In genomic region chr2:233059797-233060499, GRCh38 we compare ENCODE assay signal across 8 cellular contexts. TPM values are rescaled to one million over a fixed set of nuclear protein-coding genes. Genes with fewer than 3 reads are reported as not detected.
DNase-seq lines count a peak whose midpoint lies in the region; ATAC-seq and TF ChIP-seq lines count a peak whose summit lies in the region.

Gene INPP5D (plus strand): TSS chr2:233060342. CDS start chr2:233060479, 137 bp downstream.

- H3K4me1 Mint-ChIP-seq in T-cell: peaks cover 39 to 43% (median 43%) of the 10 kb centered on the region in 3 donors

- H3K36me3 ChIP-seq in stomach: no peaks in the 10 kb centered on the region

- DNase-seq in T-cell: peak; percentile 56 to 83 (median 74)
- DNase-seq in activated naive CD8-positive, alpha-beta T cell treated with anti-CD3 and anti-CD28 coated beads, Interleukin-2, amount 50 U/mL, for 16 hours (ENCODE audit: low read depth, low spot score): peak; percentile 47
- DNase-seq in stomach: peak; percentile 54
- no peak for DNase-seq in NCI-H526 treated with DMSO at 0.1 percent for 48 hours (lab: John Stamatoyannopoulos, UW)
- DNase-seq in cerebellar nuclear complex (lab: John Stamatoyannopoulos, UW): no peak

- ATAC-seq in GM18858 (IDR thresholded peaks at IDR 0.05; ENCODE audit: unreplicated experiment): peak; percentile 33
- ATAC-seq in HG03045 (IDR thresholded peaks at IDR 0.05; ENCODE audit: unreplicated experiment): peak; percentile 36
- peak; percentile 81 to 87 (median 82) for ATAC-seq in T-cell (replicated peaks in 1 of 4)

- POLR2A ChIA-PET in T-cell (lab: Charles Lee): interaction anchor here in 1 of 2 donors (0.5 to 1.4 kb wide), 6 partner anchors 22 to 217 kb away, joined by 3 to 10 read pairs (median 4); no protein-coding TSS in a partner anchor

- intact Hi-C loops in stomach (cut with DNase I; ENCODE audit: low total_unique reads): no loop called here

- no peaks in the 10 kb centered on the region for H3K9me3 Mint-ChIP-seq in T-cell

- H3K4me3 ChIP-seq in mononuclear cell (ENCODE audit: low read length): peak within 1 kb of the TSS; percentile 97
- peak within 1 kb of the TSS; percentile 37 to 52 (median 51) for H3K4me3 ChIP-seq in stomach

- H3K27me3 Mint-ChIP-seq in T-cell: no peaks in the 10 kb centered on the region

- H3K9me3 ChIP-seq in mononuclear cell (ENCODE audit: low read depth, low read length) (no peaks in the 10 kb centered on the region), stomach (no peaks in the 10 kb centered on the region)

- H3K27ac ChIP-seq in stomach: peak within 1 kb of the TSS; percentile 71 to 86 (median 78)

- peaks cover 47% of the 10 kb centered on the region for H3K4me1 ChIP-seq in mononuclear cell (ENCODE audit: insufficient read depth, low read length)
- H3K4me1 ChIP-seq in stomach: peaks cover 0 to 54% (median 44%) of the 10 kb centered on the region in 4 donors

- WGBS in stomach, 5 donors: 38 to 57% (median 47%) methylated on average over 19 to 26 of the region's 26 CpGs

- H3K27me3 ChIP-seq in mononuclear cell (ENCODE audit: insufficient read depth, low read length) (no peaks in the 10 kb centered on the region), stomach (peaks cover 0 to 2% (median 0%) of the 10 kb centered on the region in 3 donors)

- no peak for TF ChIP-seq POLR2A in stomach (IDR thresholded peaks at IDR 0.05)

- peak within 1 kb of the TSS; percentile 94 to 96 for H3K27ac Mint-ChIP-seq in T-cell

- TF ChIP-seq CTCF in stomach (IDR thresholded peaks at IDR 0.05): no peak

- TF ChIP-seq EP300 in stomach (IDR thresholded peaks at IDR 0.05): no peak

- no peaks in the 10 kb centered on the region for H3K36me3 Mint-ChIP-seq in T-cell

- CTCF ChIA-PET in T-cell (lab: Charles Lee): interaction anchor here (0.5 to 2.0 kb wide), 14 partner anchors 11 to 366 kb away, joined by 3 to 8 read pairs (median 4); partner anchors contain the start of gene ATG16L1 (in 1 of the 2)

- H3K4me3 Mint-ChIP-seq in T-cell: peak within 1 kb of the TSS; percentile 95 to 97 (median 95)

RNA-seq across cellular contexts. Expression of gene INPP5D, which starts in this region (rescaled TPM):
- 100 to 1,000 TPM; 108 to 216 (median 135) TPM for total RNA-seq in T-cell
- total RNA-seq in mononuclear cell: 122 TPM
- 100 to 1,000 TPM in 1 of 5 donors, 10 to 100 TPM in 2, 1 to 10 TPM in 2; 8.1 to 564 (median 11.2) TPM for total RNA-seq in stomach
- 1 to 10 TPM; 3.7 to 5.2 (median 4.7) TPM for polyA plus RNA-seq in stomach

Comparison
In these comparisons a context has a peak if more than half of its experiments do, and no peak if none do; other contexts are left out.
1. DNase-seq: peak in T-cell (34 of 34), activated naive CD8-positive, alpha-beta T cell treated with anti-CD3 and anti-CD28 coated beads, Interleukin-2, amount 50 U/mL, for 16 hours (single experiment) and stomach (single experiment); none in NCI-H526 treated with DMSO at 0.1 percent for 48 hours (single experiment) and cerebellar nuclear complex (0 of 2).
2. Peak in every context shown above with its lines, with median percentiles within 50 percentile points of each other: ATAC-seq.